Comparison of ENCODE assay signal across 23 cellular contexts in the genomic region with DNA sequence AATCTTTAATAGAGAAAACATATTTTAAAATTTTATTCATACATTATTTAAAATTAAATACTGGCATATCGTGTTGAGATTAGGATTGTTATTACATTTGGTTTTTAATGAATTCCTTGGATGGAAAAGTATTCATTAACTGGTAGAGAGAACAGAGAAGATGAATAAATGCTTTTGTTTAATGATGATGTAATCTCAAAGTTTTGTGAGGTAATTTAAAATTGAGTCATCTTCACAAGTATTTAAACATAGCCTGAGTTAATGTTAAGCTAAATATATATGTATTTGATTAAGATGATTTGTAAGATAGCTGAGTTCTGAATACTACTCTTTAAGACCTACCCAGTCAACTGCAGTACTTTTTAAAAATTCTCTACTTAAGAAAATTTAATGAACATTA.
"Had no signal": no experiment of that assay in that cellular context is flagged by ENCODE, and none has a peak within 500 bp of the region (broad histone marks: within the 10 kb centered on the region; RNA-seq: fewer than 3 reads in every experiment).

No MANE protein-coding gene starts in this region.

- H3K27ac ChIP-seq: coronary artery, esophagus squamous epithelium, gastroesophageal sphincter, tibial artery had no signal

- DNase-seq: activated CD4-positive, alpha-beta T cell treated with anti-CD3 and anti-CD28 coated beads for 4 hours; activated CD4-positive, alpha-beta T cell treated with anti-CD3 and anti-CD28 coated beads, Interleukin-2, amount 50 U/mL, for 48 hours; activated CD4-positive, CD25-positive, alpha-beta regulatory T cell; activated naive CD4-positive, alpha-beta T cell treated with anti-CD3 and anti-CD28 coated beads for 36 hours; activated naive CD8-positive, alpha-beta T cell treated with anti-CD3 and anti-CD28 coated beads, Interleukin-2, amount 10 ng/mL, durations not matched to agents 7 days and 5 days; activated T-cell treated with anti-CD3 and anti-CD28 coated beads, Interleukin-2, amount 50 U/mL, for 48 hours; amygdala; cerebellar nuclear complex; esophagus squamous epithelium; head of caudate nucleus; hypothalamus; left colon; naive B cell; occipital lobe; small intestine; stimulated activated CD4-positive, alpha-beta T cell treated with anti-CD3 and anti-CD28 coated beads, Interleukin-2, amount 100 ng/mL, for 24 hours; stimulated activated naive CD8-positive, alpha-beta T cell treated with anti-CD3 and anti-CD28 coated beads, Interleukin-15, amount 100 ng/mL, for 72 hours; tibial artery had no signal

- H3K4me1 ChIP-seq: esophagus squamous epithelium, gastroesophageal sphincter, tibial artery had no signal

- H3K27me3 Mint-ChIP-seq: activated naive CD8-positive, alpha-beta T cell treated with anti-CD3 and anti-CD28 coated beads, Interleukin-2, amount 10 ng/mL, durations not matched to agents 7 days and 5 days; naive B cell; stimulated activated naive CD8-positive, alpha-beta T cell treated with anti-CD3 and anti-CD28 coated beads, Interleukin-15, amount 100 ng/mL, for 72 hours had no signal

- H3K4me3 ChIP-seq: coronary artery, esophagus squamous epithelium, gastroesophageal sphincter, tibial artery had no signal

- H3K27me3 ChIP-seq: esophagus squamous epithelium, gastroesophageal sphincter, tibial artery had no signal

- FAIRE-seq: islet of Langerhans, small intestine had no signal

- H3K36me3 Mint-ChIP-seq: activated naive CD8-positive, alpha-beta T cell treated with anti-CD3 and anti-CD28 coated beads, Interleukin-2, amount 10 ng/mL, durations not matched to agents 7 days and 5 days; naive B cell; stimulated activated effector memory CD8-positive, alpha-beta T cell treated with anti-CD3 and anti-CD28 coated beads, Interleukin-12 subunit alpha, Interleukin-12 subunit beta, amount 100 ng/mL, for 72 hours had no signal

- H3K4me1 Mint-ChIP-seq: activated naive CD8-positive, alpha-beta T cell treated with anti-CD3 and anti-CD28 coated beads, Interleukin-2, amount 10 ng/mL, durations not matched to agents 7 days and 5 days; naive B cell; neural crest cell; stimulated activated effector memory CD8-positive, alpha-beta T cell treated with anti-CD3 and anti-CD28 coated beads, Interleukin-12 subunit alpha, Interleukin-12 subunit beta, amount 100 ng/mL, for 72 hours; stimulated activated naive CD8-positive, alpha-beta T cell treated with anti-CD3 and anti-CD28 coated beads, Interleukin-15, amount 100 ng/mL, for 72 hours had no signal

- H3K4me3 Mint-ChIP-seq: activated naive CD4-positive, alpha-beta T cell treated with anti-CD3 and anti-CD28 coated beads for 36 hours; activated naive CD8-positive, alpha-beta T cell treated with anti-CD3 and anti-CD28 coated beads, Interleukin-2, amount 10 ng/mL, durations not matched to agents 7 days and 5 days; naive B cell; neural crest cell; stimulated activated effector memory CD8-positive, alpha-beta T cell treated with anti-CD3 and anti-CD28 coated beads, Interleukin-12 subunit alpha, Interleukin-12 subunit beta, amount 100 ng/mL, for 72 hours; stimulated activated naive CD8-positive, alpha-beta T cell treated with anti-CD3 and anti-CD28 coated beads, Interleukin-15, amount 100 ng/mL, for 72 hours had no signal

- H3K27ac Mint-ChIP-seq: activated naive CD4-positive, alpha-beta T cell treated with anti-CD3 and anti-CD28 coated beads for 36 hours; activated naive CD8-positive, alpha-beta T cell treated with anti-CD3 and anti-CD28 coated beads, Interleukin-2, amount 10 ng/mL, durations not matched to agents 7 days and 5 days; naive B cell; stimulated activated effector memory CD8-positive, alpha-beta T cell treated with anti-CD3 and anti-CD28 coated beads, Interleukin-12 subunit alpha, Interleukin-12 subunit beta, amount 100 ng/mL, for 72 hours; stimulated activated naive CD8-positive, alpha-beta T cell treated with anti-CD3 and anti-CD28 coated beads, Interleukin-15, amount 100 ng/mL, for 72 hours had no signal

- H3K9me3 ChIP-seq: esophagus squamous epithelium, gastroesophageal sphincter, tibial artery had no signal

- H3K36me3 ChIP-seq: esophagus squamous epithelium, gastroesophageal sphincter, tibial artery had no signal
